In genomic region chr2:45652090-45653050, GRCh38 we compare ENCODE assay signal across 8 cellular contexts. TPM values are rescaled to one million over a fixed set of nuclear protein-coding genes. Genes with fewer than 3 reads are reported as not detected.
DNase-seq lines count a peak whose midpoint lies in the region; ATAC-seq and TF ChIP-seq lines count a peak whose summit lies in the region.

No MANE protein-coding gene starts in this region.

- DNase-seq in NCI-H1694 treated with DMSO at 0.1 percent for 48 hours (lab: John Stamatoyannopoulos, UW), result peak; percentile 33
- no peak for DNase-seq in NCI-H1694 (lab: John Stamatoyannopoulos, UW)
- DNase-seq in RKO (ENCODE audit: low spot score), result peak; percentile 57
- peak; percentile 69 for DNase-seq in adipocyte (ENCODE audit: low read depth)
- DNase-seq in right atrium auricular region (ENCODE audit: low spot score), result peak; percentile 67
- DNase-seq in prostate gland (ENCODE audit: low spot score), result peak; percentile 23
- DNase-seq in NCI-H1436 (lab: John Stamatoyannopoulos, UW), result no peak

- H3K27ac ChIP-seq in right atrium auricular region, result peak overlapping the region; percentile 99 to 100
- peak overlapping the region; percentile 98 to 100 for H3K27ac ChIP-seq in prostate gland

- H3K36me3 ChIP-seq in adipocyte (ENCODE audit: control insufficient read depth, insufficient read depth, low read length, severe bottlenecking), result no peaks in the 10 kb centered on the region
- no peaks in the 10 kb centered on the region for H3K36me3 ChIP-seq in right atrium auricular region
- H3K36me3 ChIP-seq in prostate gland, result no peaks in the 10 kb centered on the region

- H3K4me1 ChIP-seq in adipocyte (ENCODE audit: control insufficient read depth, insufficient read depth, low read length) (peaks cover 39% of the 10 kb centered on the region), right atrium auricular region (peaks cover 0 to 38% of the 10 kb centered on the region in 2 donors), prostate gland (replicated peaks) (peaks cover 10% of the 10 kb centered on the region)

- no peaks in the 10 kb centered on the region for H3K9me3 ChIP-seq in adipocyte (ENCODE audit: control insufficient read depth, low read length)
- no peaks in the 10 kb centered on the region for H3K9me3 ChIP-seq in right atrium auricular region
- no peaks in the 10 kb centered on the region for H3K9me3 ChIP-seq in prostate gland

- no peak for TF ChIP-seq POLR2A in prostate gland (IDR thresholded peaks at IDR 0.05)

- WGBS in prostate gland, result 2% methylated on average over 54 of the region's 54 CpGs

- no peak for TF ChIP-seq CTCF in right atrium auricular region (IDR thresholded peaks at IDR 0.05)
- no peak for TF ChIP-seq CTCF in prostate gland (IDR thresholded peaks at IDR 0.05)

- intact Hi-C loops in prostate gland (cut with DNase I), result loop anchor here (5.0 kb wide), 1 partner anchor 50 kb away; no protein-coding TSS in a partner anchor

- peak overlapping the region; percentile 97 for H3K9ac ChIP-seq in adipocyte (ENCODE audit: low read length)

- H3K4me3 ChIP-seq in adipocyte (ENCODE audit: low read length) (peak overlapping the region; percentile 92), right atrium auricular region (peak overlapping the region; percentile 89 to 97), prostate gland (peak overlapping the region; percentile 91 to 98)

- H3K27me3 ChIP-seq in adipocyte (replicated peaks; ENCODE audit: control insufficient read depth, insufficient read depth, low read length), result no peaks in the 10 kb centered on the region
- no peaks in the 10 kb centered on the region for H3K27me3 ChIP-seq in right atrium auricular region
- H3K27me3 ChIP-seq in prostate gland (replicated peaks; ENCODE audit: insufficient read depth), result no peaks in the 10 kb centered on the region

- ATAC-seq in GM18861 (IDR thresholded peaks at IDR 0.05; ENCODE audit: unreplicated experiment), result no peak

RNA-seq across cellular contexts. Expression of gene PRKCE, which starts 0.9 kb away (rescaled TPM):
- total RNA-seq in right atrium auricular region (10 to 100 TPM in 1 of 2 donors, 1 to 10 TPM in 1; 7.2 to 11.8 TPM), prostate gland (10 to 100 TPM in 1 of 2 donors, 1 to 10 TPM in 1; 7.2 to 25.4 TPM)

RNA-seq across cellular contexts. Expression of gene SRBD1, which starts 41.3 kb away (rescaled TPM):
- total RNA-seq in right atrium auricular region (1 to 10 TPM; 5.3 to 9.6 TPM), prostate gland (10 to 100 TPM; 16.5 to 25.9 TPM)

Comparison
In these comparisons a context has a peak if more than half of its experiments do, and no peak if none do; other contexts are left out.
1. DNase-seq: peak in NCI-H1694 treated with DMSO at 0.1 percent for 48 hours (single experiment), RKO (single experiment), adipocyte (single experiment), right atrium auricular region (single experiment) and prostate gland (single experiment); none in NCI-H1694 (single experiment) and NCI-H1436 (single experiment).
2. Peak in every context shown above with its lines, with median percentiles within 50 percentile points of each other: H3K4me3 ChIP-seq.